9 cellular contexts compared by ENCODE assay signal in genomic region chr1:51313961-51314777, GRCh38. TPM values are rescaled to one million over a fixed set of nuclear protein-coding genes. Genes with fewer than 3 reads are reported as not detected.
DNase-seq lines count a peak whose midpoint lies in the region; ATAC-seq and TF ChIP-seq lines count a peak whose summit lies in the region.
"Had no signal": no experiment of that assay in that cellular context is flagged by ENCODE, and none has a peak within 500 bp of the region (broad histone marks: within the 10 kb centered on the region; RNA-seq: fewer than 3 reads in every experiment).

No MANE protein-coding gene starts in this region.

- H3K36me3 ChIP-seq in psoas muscle (ENCODE audit: insufficient read depth in 1 of 2, low read depth in 1 of 2): no peaks in the 10 kb centered on the region

- H3K27ac ChIP-seq in psoas muscle: no peak overlapping the region

- H3K9me3 ChIP-seq in psoas muscle: no peaks in the 10 kb centered on the region

- WGBS in psoas muscle, 3 donors: 74 to 78% (median 77%) methylated on average over 12 of the region's 12 CpGs

- H3K4me3 ChIP-seq in epithelial cell of esophagus (ENCODE audit: low read length) (no peak overlapping the region), psoas muscle (no peak overlapping the region)

- peaks cover 0 to 2% (median 0%) of the 10 kb centered on the region in 3 donors for H3K27me3 ChIP-seq in psoas muscle (ENCODE audit: insufficient read depth in 3 of 3, low read length in 2 of 3)

- DNase-seq in DMS153 treated with DMSO at 0.1 percent for 48 hours (lab: John Stamatoyannopoulos, UW; ENCODE audit: unreplicated experiment) (peak; percentile 24), MV-4-11 (lab: John Stamatoyannopoulos, UW) (peak; percentile 26), epithelial cell of esophagus (ENCODE audit: low read depth) (peak; percentile 93), psoas muscle (no peak), NCI-H510A (lab: John Stamatoyannopoulos, UW) (no peak)
- no peak for DNase-seq in activated CD4-positive, alpha-beta T cell treated with anti-CD3 and anti-CD28 coated beads, Interleukin-2, amount 50 U/mL, for 48 hours
- DNase-seq: NCI-H1436 treated with DMSO at 0.1 percent for 48 hours had no signal

- ATAC-seq in psoas muscle (peak; percentile 33 to 66 (median 46)), GM18858 (IDR thresholded peaks at IDR 0.05; ENCODE audit: unreplicated experiment) (no peak), HG02571 (IDR thresholded peaks at IDR 0.05; ENCODE audit: unreplicated experiment) (no peak)

- TF ChIP-seq CTCF in epithelial cell of esophagus (IDR thresholded peaks at IDR 0.05; ENCODE audit: insufficient read depth, low read depth, low read length, missing control alignments): no peak
- no peak for TF ChIP-seq CTCF in psoas muscle (IDR thresholded peaks at IDR 0.05)

- no peaks in the 10 kb centered on the region for H3K4me1 ChIP-seq in psoas muscle

- intact Hi-C loops in psoas muscle (cut with DNase I): no loop called here

RNA-seq across cellular contexts. Expression of gene TTC39A, which starts 16.2 kb away (rescaled TPM):
- 10 to 100 TPM in 1 of 4 donors, 1 to 10 TPM in 3; 6.0 to 12.4 (median 6.9) TPM for total RNA-seq in psoas muscle
- 1 to 10 TPM in 1 of 3 donors, under 1 TPM in 2; 0.48 to 3.2 (median 0.78) TPM for polyA plus RNA-seq in psoas muscle

Comparison
In these comparisons a context has a peak if more than half of its experiments do, and no peak if none do; other contexts are left out.
1. DNase-seq: peak in DMS153 treated with DMSO at 0.1 percent for 48 hours (single experiment), MV-4-11 (single experiment) and epithelial cell of esophagus (single experiment); none in psoas muscle (0 of 2), activated CD4-positive, alpha-beta T cell treated with anti-CD3 and anti-CD28 coated beads, Interleukin-2, amount 50 U/mL, for 48 hours (0 of 2) and NCI-H510A (single experiment).
2. ATAC-seq: peak in psoas muscle (4 of 4); none in GM18858 (single experiment) and HG02571 (single experiment).